1 cellular context compared by ENCODE assay signal in genomic region chr11:61836193-61836592, GRCh38.
TF ChIP-seq lines count a peak whose summit lies in the region.

No MANE protein-coding gene starts in this region.

TF ChIP-seq in K562, 482 proteins besides CTCF, POLR2A, EP300 and RAD21 (continued from another document and continues in another):
- TF ChIP-seq BRD9 (IDR thresholded peaks at IDR 0.05; ENCODE audit: low read depth, partially characterized antibody) (no peak), ZBED1 (IDR thresholded peaks at IDR 0.05) (no peak), RBFOX2 (IDR thresholded peaks at IDR 0.05; ENCODE audit: low read depth, low read length) (no peak), DMBX1 (CRISPR knock-in tag; IDR thresholded peaks at IDR 0.05; ENCODE audit: borderline replicate concordance) (0 out of 2 replicates have a peak, but pooled peaks have one; percentile 9), SREBF1 (IDR thresholded peaks at IDR 0.05; ENCODE audit: borderline replicate concordance, low read depth, low read length) (no peak), E2F3 (CRISPR knock-in tag; IDR thresholded peaks at IDR 0.05) (0 out of 2 replicates have a peak, but pooled peaks have one; percentile 14), ZNF134 (CRISPR knock-in tag; conservative IDR thresholded peaks at IDR 0.05) (no peak), PBX2 (CRISPR knock-in tag; IDR thresholded peaks at IDR 0.05; ENCODE audit: low read depth) (no peak), PBX2 (tag; conservative IDR thresholded peaks at IDR 0.05; ENCODE audit: low read depth) (no peak), SOX6 (IDR thresholded peaks at IDR 0.05) (no peak), ZNF408 (CRISPR knock-in tag; IDR thresholded peaks at IDR 0.05; ENCODE audit: low read depth) (no peak), HIVEP1 (CRISPR knock-in tag; IDR thresholded peaks at IDR 0.05) (no peak), ZNF121 (CRISPR knock-in tag; conservative IDR thresholded peaks at IDR 0.05) (0 out of 2 replicates have a peak, but pooled peaks have one; percentile 9), MGA (IDR thresholded peaks at IDR 0.05) (no peak), AFF4 (CRISPR knock-in tag; IDR thresholded peaks at IDR 0.05) (no peak), ZNF274 (IDR thresholded peaks at IDR 0.05; ENCODE audit: borderline replicate concordance, low read depth, low read length) (no peak), GABPB1 (CRISPR knock-in tag; IDR thresholded peaks at IDR 0.05) (no peak), BRF2 (IDR thresholded peaks at IDR 0.05; ENCODE audit: borderline replicate concordance, insufficient read depth, insufficient read length) (no peak), RERE (CRISPR knock-in tag; IDR thresholded peaks at IDR 0.05; ENCODE audit: borderline replicate concordance) (no peak), MXD1 (CRISPR knock-in tag; IDR thresholded peaks at IDR 0.05; ENCODE audit: borderline replicate concordance, poor library complexity, severe bottlenecking) (no peak), NR4A1 (CRISPR knock-in tag; IDR thresholded peaks at IDR 0.05) (no peak), NR4A1 (tag; IDR thresholded peaks at IDR 0.05) (peak; percentile 14; the same call in 1 of the 2 replicates), VEZF1 (CRISPR knock-in tag; IDR thresholded peaks at IDR 0.05) (no peak)
